1 cellular context compared by ENCODE assay signal in the genomic region with DNA sequence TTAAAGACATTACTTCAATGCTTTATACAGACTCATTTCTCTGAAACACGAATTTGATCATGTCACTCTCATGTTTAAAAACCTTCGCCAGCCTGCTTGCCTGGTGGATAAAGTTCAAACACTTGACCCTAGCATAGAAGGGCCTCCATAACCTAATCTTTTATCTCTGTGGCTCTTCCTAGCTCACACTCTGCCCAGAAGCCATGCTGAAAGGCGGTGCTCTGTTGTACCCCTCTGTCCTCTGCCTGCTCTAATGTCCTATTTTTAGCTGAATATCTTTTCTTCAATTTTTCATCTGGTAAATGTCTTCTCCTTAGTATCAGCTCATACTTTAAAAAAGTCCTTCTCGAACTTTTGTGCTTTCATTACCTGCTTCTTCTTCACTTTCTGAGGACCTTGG.
TF ChIP-seq lines count a peak whose summit lies in the region.

No MANE protein-coding gene starts in this region.

TF ChIP-seq in IMR-90, 13 proteins besides CTCF, POLR2A, EP300 and RAD21:
- TF ChIP-seq CEBPB (IDR thresholded peaks at IDR 0.05; ENCODE audit: low read depth, low read length) (no peak), MAFK (IDR thresholded peaks at IDR 0.05; ENCODE audit: low read depth, low read length) (no peak), BHLHE40 (IDR thresholded peaks at IDR 0.05; ENCODE audit: low read depth, low read length) (no peak), CHD1 (IDR thresholded peaks at IDR 0.05; ENCODE audit: low read depth, low read length) (no peak), NFE2L2 (IDR thresholded peaks at IDR 0.05; ENCODE audit: low read depth, low read length) (no peak), MAZ (IDR thresholded peaks at IDR 0.05; ENCODE audit: borderline replicate concordance, low read depth, low read length) (no peak), MXI1 (IDR thresholded peaks at IDR 0.05; ENCODE audit: borderline replicate concordance, low read depth, low read length) (no peak), RFX5 (IDR thresholded peaks at IDR 0.05; ENCODE audit: low read depth, low read length) (no peak), FOS (IDR thresholded peaks at IDR 0.05; ENCODE audit: low read depth, low read length) (no peak), SMC3 (IDR thresholded peaks at IDR 0.05; ENCODE audit: low read depth, low read length) (no peak), RCOR1 (IDR thresholded peaks at IDR 0.05; ENCODE audit: insufficient replicate concordance, low read length) (no peak)
- TF ChIP-seq, protein P1, sequence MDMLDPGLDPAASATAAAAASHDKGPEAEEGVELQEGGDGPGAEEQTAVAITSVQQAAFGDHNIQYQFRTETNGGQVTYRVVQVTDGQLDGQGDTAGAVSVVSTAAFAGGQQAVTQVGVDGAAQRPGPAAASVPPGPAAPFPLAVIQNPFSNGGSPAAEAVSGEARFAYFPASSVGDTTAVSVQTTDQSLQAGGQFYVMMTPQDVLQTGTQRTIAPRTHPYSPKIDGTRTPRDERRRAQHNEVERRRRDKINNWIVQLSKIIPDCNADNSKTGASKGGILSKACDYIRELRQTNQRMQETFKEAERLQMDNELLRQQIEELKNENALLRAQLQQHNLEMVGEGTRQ (IDR thresholded peaks at IDR 0.05; ENCODE audit: low read depth, low read length): no peak
- TF ChIP-seq, protein P2, sequence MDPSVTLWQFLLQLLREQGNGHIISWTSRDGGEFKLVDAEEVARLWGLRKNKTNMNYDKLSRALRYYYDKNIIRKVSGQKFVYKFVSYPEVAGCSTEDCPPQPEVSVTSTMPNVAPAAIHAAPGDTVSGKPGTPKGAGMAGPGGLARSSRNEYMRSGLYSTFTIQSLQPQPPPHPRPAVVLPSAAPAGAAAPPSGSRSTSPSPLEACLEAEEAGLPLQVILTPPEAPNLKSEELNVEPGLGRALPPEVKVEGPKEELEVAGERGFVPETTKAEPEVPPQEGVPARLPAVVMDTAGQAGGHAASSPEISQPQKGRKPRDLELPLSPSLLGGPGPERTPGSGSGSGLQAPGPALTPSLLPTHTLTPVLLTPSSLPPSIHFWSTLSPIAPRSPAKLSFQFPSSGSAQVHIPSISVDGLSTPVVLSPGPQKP (IDR thresholded peaks at IDR 0.05; ENCODE audit: borderline replicate concordance, low read depth, low read length): no peak
TF ChIP-seq in IMR-90: peak in this region for 0.
